ENCODE assay signal across 20 cellular contexts in genomic region chr6:110548124-110548847, GRCh38.
A peak's percentile ranks its signal among the peaks of the same experiment; 100 is the strongest.
DNase-seq lines count a peak whose midpoint lies in the region; ATAC-seq and TF ChIP-seq lines count a peak whose summit lies in the region.
"Had no signal": no experiment of that assay in that cellular context is flagged by ENCODE, and none has a peak within 500 bp of the region (broad histone marks: within the 10 kb centered on the region; RNA-seq: fewer than 3 reads in every experiment).

No MANE protein-coding gene starts in this region.

- in situ Hi-C loops in G401 (cut with HindIII; ENCODE audit: low sequenced_read_pairs): no loop called here

- no peak overlapping the region for H2BK5ac ChIP-seq in trophoblast cell (ENCODE audit: low read depth, low read length, poor library complexity)

- no peak overlapping the region for H3K18ac ChIP-seq in trophoblast cell (ENCODE audit: low read length)

- H4K20me1 ChIP-seq in PC-3 (ENCODE audit: low read length): no peaks in the 10 kb centered on the region

- no peak overlapping the region for H4K91ac ChIP-seq in trophoblast cell (ENCODE audit: low read depth, low read length)

- peaks cover 0 to 31% (median 20%) of the 10 kb centered on the region in 5 donors for H3K27me3 Mint-ChIP-seq in naive thymus-derived CD8-positive, alpha-beta T cell

- H3K4me1 ChIP-seq in PC-3 (ENCODE audit: insufficient read depth, low read length) (peaks cover 44% of the 10 kb centered on the region), trophoblast cell (ENCODE audit: control insufficient read depth in 1 of 2, insufficient read depth in 2 of 2, low read length in 2 of 2) (peaks cover 10 to 11% of the 10 kb centered on the region in 2 experiments)

- peak overlapping the region; percentile 93 for H3K27ac ChIP-seq in PC-3 (ENCODE audit: low read length)
- no peak overlapping the region for H3K27ac ChIP-seq in coronary artery
- peak overlapping the region; percentile 66 for H3K27ac ChIP-seq in trophoblast cell (ENCODE audit: low read depth, low read length)
- H3K27ac ChIP-seq: HL-60 had no signal

- no peak overlapping the region for H4K8ac ChIP-seq in trophoblast cell (ENCODE audit: low read depth, low read length)

- no peak for ATAC-seq in PC-3
- no peak for ATAC-seq in naive thymus-derived CD8-positive, alpha-beta T cell
- ATAC-seq in GM19324 (IDR thresholded peaks at IDR 0.05; ENCODE audit: low FRiP score, unreplicated experiment): no peak

- no peak overlapping the region for H3K14ac ChIP-seq in trophoblast cell (ENCODE audit: low read length)

- peaks cover 6 to 9% (median 7%) of the 10 kb centered on the region in 4 donors for H3K4me1 Mint-ChIP-seq in naive thymus-derived CD8-positive, alpha-beta T cell

- H3K79me2 ChIP-seq in PC-3 (ENCODE audit: low read length): 0 out of 2 replicates have a peak, but pooled peaks cover 4% of the 10 kb centered on the region
- H3K79me2 ChIP-seq in trophoblast cell (ENCODE audit: control insufficient read depth, insufficient read depth, low read length, poor library complexity): no peaks in the 10 kb centered on the region

- H2BK120ac ChIP-seq in trophoblast cell (ENCODE audit: insufficient read depth, low read length, poor library complexity): no peak overlapping the region

- H3K23ac ChIP-seq in trophoblast cell (ENCODE audit: low read length): no peak overlapping the region

- H3F3A ChIP-seq in PC-3 (ENCODE audit: low read length, unreplicated experiment): peaks cover 6% of the 10 kb centered on the region

- H3K4me3 Mint-ChIP-seq in naive thymus-derived CD8-positive, alpha-beta T cell: no peak overlapping the region
- H3K4me3 Mint-ChIP-seq: activated CD4-positive, alpha-beta memory T cell treated with anti-CD3 and anti-CD28 coated beads for 36 hours; CD14-positive monocyte had no signal

- no peak overlapping the region for H3K4ac ChIP-seq in trophoblast cell (ENCODE audit: low read depth, low read length)

- no peak overlapping the region for H3K27ac Mint-ChIP-seq in naive thymus-derived CD8-positive, alpha-beta T cell
- H3K27ac Mint-ChIP-seq: activated CD4-positive, alpha-beta memory T cell treated with anti-CD3 and anti-CD28 coated beads for 36 hours; CD14-positive monocyte had no signal

- H3K9ac ChIP-seq in PC-3 (ENCODE audit: low read length): peak overlapping the region; percentile 16; the same call in 1 of the 2 replicates
- no peak overlapping the region for H3K9ac ChIP-seq in trophoblast cell (ENCODE audit: low read length)

- H3K36me3 Mint-ChIP-seq in naive thymus-derived CD8-positive, alpha-beta T cell: peaks cover 0 to 23% (median 11%) of the 10 kb centered on the region in 3 donors
- H3K36me3 Mint-ChIP-seq: CD14-positive monocyte had no signal

- peak; percentile 56 for DNase-seq in G401 (ENCODE audit: low spot score)
- no peak for DNase-seq in PC-3
- DNase-seq in coronary artery (ENCODE audit: low spot score): peak; percentile 5
- DNase-seq in trophoblast cell: no peak
- no peak for DNase-seq in NCI-H146 treated with DMSO at 0.1 percent for 48 hours (lab: John Stamatoyannopoulos, UW; ENCODE audit: unreplicated experiment)
- DNase-seq in NCI-H82 (lab: John Stamatoyannopoulos, UW): no peak
- no peak for DNase-seq in naive thymus-derived CD8-positive, alpha-beta T cell
- DNase-seq: activated CD4-positive, alpha-beta memory T cell treated with anti-CD3 and anti-CD28 coated beads for 36 hours; activated gamma-delta T cell treated with Interleukin-2 at 50 U/mL for 16 hours; activated T-cell treated with anti-CD3 and anti-CD28 coated beads for 4 hours; central memory CD4-positive, alpha-beta T cell; erythroblast; NCI-H526; retina; RPMI8226; T-helper 9 cell had no signal

- H3K79me1 ChIP-seq in trophoblast cell (ENCODE audit: low read length): peaks cover 4% of the 10 kb centered on the region

- TF ChIP-seq CTCF in PC-3 (conservative IDR thresholded peaks at IDR 0.05; ENCODE audit: low read depth, low read length) (no peak), coronary artery (IDR thresholded peaks at IDR 0.05) (no peak)

- no peaks in the 10 kb centered on the region for H3K27me3 ChIP-seq in PC-3 (ENCODE audit: low read length)
- no peaks in the 10 kb centered on the region for H3K27me3 ChIP-seq in trophoblast cell (ENCODE audit: insufficient read depth, low read length)

- H3K4me2 ChIP-seq in PC-3 (ENCODE audit: low read length) (peak overlapping the region; percentile 70), trophoblast cell (ENCODE audit: low read length) (no peak overlapping the region)

- H3K9me3 ChIP-seq in PC-3 (ENCODE audit: low read length) (no peaks in the 10 kb centered on the region), trophoblast cell (ENCODE audit: insufficient read depth, low read depth, low read length) (peaks cover 15% of the 10 kb centered on the region)

- no peak overlapping the region for H4K12ac ChIP-seq in trophoblast cell (ENCODE audit: low read depth, low read length)

- WGBS in trophoblast cell (ENCODE audit: extremely low coverage, insufficient coverage, insufficient read length): no CpG with 5 or more reads among the region's 3 CpGs

- H3K4me3 ChIP-seq in PC-3 (ENCODE audit: low read length): no peak overlapping the region
- H3K4me3 ChIP-seq in coronary artery: no peak overlapping the region
- H3K4me3 ChIP-seq in trophoblast cell (ENCODE audit: low read depth, low read length): no peak overlapping the region
- H3K4me3 ChIP-seq: lung had no signal

- H2AK5ac ChIP-seq in trophoblast cell (ENCODE audit: low read length): no peak overlapping the region

- CTCF ChIA-PET in PC-3 (lab: Charles Lee): interaction anchor here (0.6 to 1.0 kb wide), 2 partner anchors 20 to 69 kb away, joined by 3 to 4 read pairs; no protein-coding TSS in a partner anchor

- POLR2A ChIA-PET in PC-3 (lab: Charles Lee; ENCODE audit: unreplicated experiment): interaction anchor here (0.6 kb wide), 1 partner anchor 23 kb away, joined by 4 read pairs; no protein-coding TSS in a partner anchor
- POLR2A ChIA-PET in naive thymus-derived CD8-positive, alpha-beta T cell (lab: Charles Lee): no interaction called here

- H3K36me3 ChIP-seq in PC-3 (ENCODE audit: low read depth, low read length) (no peaks in the 10 kb centered on the region; the same call in 1 of the 2 replicates), trophoblast cell (ENCODE audit: control insufficient read depth in 1 of 2, insufficient read depth in 2 of 2, low read length in 2 of 2) (no peaks in the 10 kb centered on the region)

- intact Hi-C loops in PC-3 (cut with micrococcal nuclease): no loop called here

- H2AFZ ChIP-seq in PC-3 (ENCODE audit: low read length): 0 out of 2 replicates have a peak overlapping the region, but pooled peaks have one; percentile 5
- no peak overlapping the region for H2AFZ ChIP-seq in trophoblast cell (ENCODE audit: insufficient read depth, low read length, poor library complexity)

- BruUV-seq in PC-3 (replicated peaks; lab: Mats Ljungman, UMichigan): TSS peak; percentile 95

- H3K9me3 Mint-ChIP-seq in naive thymus-derived CD8-positive, alpha-beta T cell: peaks cover 2 to 26% (median 13%) of the 10 kb centered on the region in 9 donors

- H2BK12ac ChIP-seq in trophoblast cell (ENCODE audit: low read length): no peak overlapping the region

- no peaks in the 10 kb centered on the region for H3K9me2 ChIP-seq in PC-3 (replicated peaks; ENCODE audit: low read length)

Comparison
In these comparisons a context has a peak if more than half of its experiments do, and no peak if none do; other contexts are left out.
1. DNase-seq: peak in G401 (single experiment) and coronary artery (single experiment); none in PC-3 (single experiment), trophoblast cell (0 of 2), NCI-H146 treated with DMSO at 0.1 percent for 48 hours (single experiment), NCI-H82 (single experiment) and naive thymus-derived CD8-positive, alpha-beta T cell (0 of 10).
2. H3K27ac ChIP-seq: peak in PC-3 (single experiment) and trophoblast cell (single experiment); none in coronary artery (0 of 2).